In genomic region chr3:138338244-138338643, GRCh38 we compare ENCODE assay signal across 16 cellular contexts. TPM values are rescaled to one million over a fixed set of nuclear protein-coding genes. Genes with fewer than 3 reads are reported as not detected.
DNase-seq lines count a peak whose midpoint lies in the region; ATAC-seq and TF ChIP-seq lines count a peak whose summit lies in the region.
"Had no signal": no experiment of that assay in that cellular context is flagged by ENCODE, and none has a peak within 500 bp of the region (broad histone marks: within the 10 kb centered on the region; RNA-seq: fewer than 3 reads in every experiment).

No MANE protein-coding gene starts in this region.

- intact Hi-C loops in left ventricle myocardium superior (cut with micrococcal nuclease) (no loop called here), cardiac septum (cut with DNase I) (loop anchor here (10.0 kb wide), 2 partner anchors 153 to 577 kb away; partner anchors contain the start of gene ARMC8), gastrocnemius medialis (cut with DNase I; ENCODE audit: low total_unique reads) (no loop called here)

- no peak for TF ChIP-seq CTCF in gastrocnemius medialis (IDR thresholded peaks at IDR 0.05 in 4 of 5, conservative IDR thresholded peaks at IDR 0.05 in 1 of 5)

- H3K27ac ChIP-seq in gastrocnemius medialis: peak overlapping the region; percentile 38 to 82 (median 66)
- H3K27ac ChIP-seq: A549, C4-2B, GM23248 had no signal

- H3K9me3 ChIP-seq in gastrocnemius medialis: no peaks in the 10 kb centered on the region
- H3K9me3 ChIP-seq: A549, BE2C had no signal

- no peak overlapping the region for H3K4me3 ChIP-seq in gastrocnemius medialis
- H3K4me3 ChIP-seq: A549, GM23248 had no signal

- TF ChIP-seq POLR2A in gastrocnemius medialis (IDR thresholded peaks at IDR 0.05): peak in 1 of 2 donors; percentile 13

- in situ Hi-C loops in gastrocnemius medialis (cut with MboI; ENCODE audit: low sequenced_read_pairs in 4 of 4): loop anchor here in 2 of 4 donors (10.0 to 25.0 kb wide), 3 partner anchors 57 to 574 kb away; partner anchors contain the start of gene ARMC8 (in 1 of the 2)

- ATAC-seq in left ventricle myocardium superior (peak; percentile 80), gastrocnemius medialis (peak; percentile 60 to 73)
- ATAC-seq: A549; CD8-positive, alpha-beta T cell had no signal

- no peaks in the 10 kb centered on the region for H3K36me3 ChIP-seq in gastrocnemius medialis
- H3K36me3 ChIP-seq: BE2C had no signal

- peaks cover 14 to 22% of the 10 kb centered on the region in 2 donors for H3K4me1 ChIP-seq in gastrocnemius medialis
- H3K4me1 ChIP-seq: A549, BE2C had no signal

- no peak for DNase-seq in left ventricle myocardium superior
- DNase-seq in cardiac septum (ENCODE audit: low spot score): no peak
- peak; percentile 26 for DNase-seq in mesenteric fat pad (ENCODE audit: low spot score)
- no peak for DNase-seq in gastrocnemius medialis
- DNase-seq in activated T-cell treated with anti-CD3 and anti-CD28 coated beads, Interleukin-2, amount 50 U/mL, for 48 hours: no peak
- no peak for DNase-seq in iPS-NIHi7 (ENCODE audit: extremely low spot score)
- DNase-seq: BE2C; CD8-positive, alpha-beta T cell; COR-L47; DMS53; GF-D8; GM23248; H9 had no signal

- no peaks in the 10 kb centered on the region for H3K27me3 ChIP-seq in gastrocnemius medialis
- H3K27me3 ChIP-seq: BE2C had no signal

RNA-seq across cellular contexts. Expression of gene NME9, which starts 8.6 kb away (rescaled TPM):
- total RNA-seq in left ventricle myocardium superior (0.59 TPM), cardiac septum (not detected), mesenteric fat pad (not detected), gastrocnemius medialis (1 to 10 TPM in 2 of 4 donors, under 1 TPM in 1, not detected in 1; 0.38 to 7.3 (median 2.0) TPM)
- total RNA-seq: GM23248, H9, HT1080 had no signal

RNA-seq across cellular contexts. Expression of gene MRAS, which starts 10.1 kb away (rescaled TPM):
- total RNA-seq in left ventricle myocardium superior (405 TPM), cardiac septum (327 TPM), mesenteric fat pad (232 TPM), gastrocnemius medialis (100 to 1,000 TPM in 1 of 4 donors, 10 to 100 TPM in 3; 45.8 to 149 (median 57.7) TPM)
- total RNA-seq: CD8-positive, alpha-beta T cell had no signal
